13 cellular contexts compared by ENCODE assay signal in genomic region chr3:11507719-11508118, GRCh38.
DNase-seq lines count a peak whose midpoint lies in the region; ATAC-seq and TF ChIP-seq lines count a peak whose summit lies in the region.
"Had no signal": no experiment of that assay in that cellular context is flagged by ENCODE, and none has a peak within 500 bp of the region (broad histone marks: within the 10 kb centered on the region; RNA-seq: fewer than 3 reads in every experiment).

No MANE protein-coding gene starts in this region.

- peaks cover 36% of the 10 kb centered on the region for H3K4me1 ChIP-seq in suprapubic skin

- no peaks in the 10 kb centered on the region for H3K27me3 ChIP-seq in suprapubic skin
- no peaks in the 10 kb centered on the region for H3K27me3 ChIP-seq in MG63

- H3K36me3 ChIP-seq in suprapubic skin (no peaks in the 10 kb centered on the region), MG63 (no peaks in the 10 kb centered on the region)

- TF ChIP-seq CTCF in suprapubic skin (IDR thresholded peaks at IDR 0.05): no peak

- no peak for TF ChIP-seq EP300 in suprapubic skin (IDR thresholded peaks at IDR 0.05)

- TF ChIP-seq POLR2A in suprapubic skin (IDR thresholded peaks at IDR 0.05): no peak

- no peak overlapping the region for H3K4me3 ChIP-seq in suprapubic skin
- no peak overlapping the region for H3K4me3 ChIP-seq in MG63

- DNase-seq in DMS 273 (lab: John Stamatoyannopoulos, UW; ENCODE audit: unreplicated experiment) (peak; percentile 13), DMS 273 treated with DMSO at 0.1 percent for 48 hours (lab: John Stamatoyannopoulos, UW) (no peak), amniotic epithelial cell (ENCODE audit: low read depth) (peak; percentile 25), iris pigment epithelial cell (ENCODE audit: low read depth) (peak; percentile 35), suprapubic skin (ENCODE audit: low spot score in 2 of 2) (no peak), COLO668 (lab: John Stamatoyannopoulos, UW; ENCODE audit: unreplicated experiment) (no peak), MG63 (no peak)
- DNase-seq: 8988T; activated CD4-positive, alpha-beta T cell treated with anti-CD3 and anti-CD28 coated beads, Interleukin-2, amount 10 ng/mL, durations not matched to agents 24 days and 14 days; activated gamma-delta T cell treated with Interleukin-2 at 50 U/mL for 16 hours; NCI-H1930; T-cell had no signal

- H3K9me3 ChIP-seq in suprapubic skin: no peaks in the 10 kb centered on the region
- no peaks in the 10 kb centered on the region for H3K9me3 ChIP-seq in MG63

- no peak for ATAC-seq in GM21447 (IDR thresholded peaks at IDR 0.05; ENCODE audit: unreplicated experiment)
- ATAC-seq: T-cell had no signal

- H3K27ac ChIP-seq in suprapubic skin: peak overlapping the region; percentile 55

Comparison
In these comparisons a context has a peak if more than half of its experiments do, and no peak if none do; other contexts are left out.
1. DNase-seq: peak in DMS 273 (single experiment), amniotic epithelial cell (single experiment) and iris pigment epithelial cell (single experiment); none in DMS 273 treated with DMSO at 0.1 percent for 48 hours (single experiment), suprapubic skin (0 of 2), COLO668 (single experiment) and MG63 (single experiment).